1 cellular context compared by ENCODE assay signal in genomic region chr3:170961616-170962400, GRCh38.
TF ChIP-seq lines count a peak whose summit lies in the region.

No MANE protein-coding gene starts in this region.

TF ChIP-seq in HepG2, 621 proteins besides CTCF, POLR2A, EP300 and RAD21 (continued from another document and continues in another):
- TF ChIP-seq ZNF34 (CRISPR knock-in tag; IDR thresholded peaks at IDR 0.05; ENCODE audit: borderline replicate concordance) (0 out of 2 replicates have a peak, but pooled peaks have one; percentile 37), ZBED4 (CRISPR knock-in tag; IDR thresholded peaks at IDR 0.05; ENCODE audit: borderline replicate concordance) (peak; percentile 24; the same call in 1 of the 2 replicates), HDAC2 (CRISPR knock-in tag; IDR thresholded peaks at IDR 0.05) (peak; percentile 33; the same call in 1 of the 2 replicates), STAT6 (CRISPR knock-in tag; IDR thresholded peaks at IDR 0.05; ENCODE audit: borderline replicate concordance) (0 out of 2 replicates have a peak, but pooled peaks have one; percentile 38), ZNF614 (CRISPR knock-in tag; IDR thresholded peaks at IDR 0.05; ENCODE audit: borderline replicate concordance) (peak; percentile 54; the same call in 1 of the 2 replicates), ZNF580 (CRISPR knock-in tag; IDR thresholded peaks at IDR 0.05; ENCODE audit: borderline replicate concordance, low read depth) (0 out of 2 replicates have a peak, but pooled peaks have one; percentile 57), KLF6 (CRISPR knock-in tag; IDR thresholded peaks at IDR 0.05) (no peak), RXRB (CRISPR knock-in tag; IDR thresholded peaks at IDR 0.05; ENCODE audit: borderline replicate concordance) (peak; percentile 56; the same call in 1 of the 2 replicates), KDM3A (CRISPR knock-in tag; IDR thresholded peaks at IDR 0.05; ENCODE audit: low read depth) (0 out of 2 replicates have a peak, but pooled peaks have one; percentile 54), ZFP1 (CRISPR knock-in tag; IDR thresholded peaks at IDR 0.05) (0 out of 2 replicates have a peak, but pooled peaks have one; percentile 46), NCOA1 (CRISPR knock-in tag; IDR thresholded peaks at IDR 0.05) (0 out of 2 replicates have a peak, but pooled peaks have one; percentile 15), GATAD2A (CRISPR knock-in tag; IDR thresholded peaks at IDR 0.05) (peak; percentile 48), ELF3 (CRISPR knock-in tag; IDR thresholded peaks at IDR 0.05) (peak; percentile 32; the same call in 1 of the 2 replicates), SMC3 (IDR thresholded peaks at IDR 0.05; ENCODE audit: low read length) (peak; percentile 78), GATAD1 (CRISPR knock-in tag; IDR thresholded peaks at IDR 0.05) (peak; percentile 36; the same call in 1 of the 2 replicates), ZNF761 (CRISPR knock-in tag; conservative IDR thresholded peaks at IDR 0.05) (0 out of 2 replicates have a peak, but pooled peaks have one; percentile 29), NFE2L1 (CRISPR knock-in tag; IDR thresholded peaks at IDR 0.05; ENCODE audit: borderline replicate concordance) (no peak), ARID3A (IDR thresholded peaks at IDR 0.05; ENCODE audit: low read depth, low read length) (peak; percentile 33; the same call in 1 of the 2 replicates), FOXO4 (CRISPR knock-in tag; conservative IDR thresholded peaks at IDR 0.05) (0 out of 2 replicates have a peak, but pooled peaks have one; percentile 24), PPARG (CRISPR knock-in tag; conservative IDR thresholded peaks at IDR 0.05) (peak; percentile 66; the same call in 1 of the 2 replicates), ZNF800 (CRISPR knock-in tag; IDR thresholded peaks at IDR 0.05) (peak; percentile 16; the same call in 1 of the 2 replicates), KAT8 (CRISPR knock-in tag; IDR thresholded peaks at IDR 0.05) (peak; percentile 28; the same call in 1 of the 2 replicates), KLF16 (CRISPR knock-in tag; IDR thresholded peaks at IDR 0.05) (peak in 1 of 2 experiments; percentile 17; a peak in 1 of 4 replicates), KLF9 (CRISPR knock-in tag; IDR thresholded peaks at IDR 0.05; ENCODE audit: low read depth) (no peak), ASH2L (IDR thresholded peaks at IDR 0.05; ENCODE audit: insufficient read length, low read depth, low read length) (peak; percentile 29), ZNF75D (CRISPR knock-in tag; IDR thresholded peaks at IDR 0.05; ENCODE audit: borderline replicate concordance) (no peak), KAT7 (CRISPR knock-in tag; IDR thresholded peaks at IDR 0.05; ENCODE audit: borderline replicate concordance) (peak; percentile 63; the same call in 1 of the 2 replicates), ARID5B (CRISPR knock-in tag; IDR thresholded peaks at IDR 0.05) (peak; percentile 62), RBM39 (IDR thresholded peaks at IDR 0.05; ENCODE audit: low read depth, low read length, poor library complexity, severe bottlenecking) (no peak), FOXA3 (CRISPR knock-in tag; IDR thresholded peaks at IDR 0.05) (0 out of 2 replicates have a peak, but pooled peaks have one; percentile 5), SALL1 (CRISPR knock-in tag; IDR thresholded peaks at IDR 0.05) (peak; percentile 10; the same call in 1 of the 2 replicates), NR2F6 (IDR thresholded peaks at IDR 0.05) (no peak), NR2F6 (CRISPR knock-in tag; IDR thresholded peaks at IDR 0.05) (peak; percentile 48; the same call in 1 of the 2 replicates), MXD4 (CRISPR knock-in tag; IDR thresholded peaks at IDR 0.05) (no peak), ZFAT (CRISPR knock-in tag; conservative IDR thresholded peaks at IDR 0.05) (no peak), MAFF (IDR thresholded peaks at IDR 0.05; ENCODE audit: low read depth, low read length) (peak; percentile 35; the same call in 1 of the 2 replicates), SOX5 (CRISPR knock-in tag; IDR thresholded peaks at IDR 0.05; ENCODE audit: borderline replicate concordance) (peak; percentile 44; the same call in 1 of the 2 replicates), THAP11 (CRISPR knock-in tag; IDR thresholded peaks at IDR 0.05) (peak; percentile 16; the same call in 1 of the 2 replicates), MIER2 (CRISPR knock-in tag; IDR thresholded peaks at IDR 0.05) (0 out of 2 replicates have a peak, but pooled peaks have one; percentile 14), ZNF652 (CRISPR knock-in tag; IDR thresholded peaks at IDR 0.05; ENCODE audit: borderline replicate concordance, low read depth) (0 out of 2 replicates have a peak, but pooled peaks have one; percentile 45), MAFK (conservative IDR thresholded peaks at IDR 0.05 in 1 of 2, IDR thresholded peaks at IDR 0.05 in 1 of 2; ENCODE audit: low read length in 2 of 2) (peak; percentile 61 to 65), NAIF1 (CRISPR knock-in tag; IDR thresholded peaks at IDR 0.05; ENCODE audit: borderline replicate concordance) (0 out of 2 replicates have a peak, but pooled peaks have one; percentile 30)
